9 cellular contexts compared by ENCODE assay signal in genomic region chr9:38318755-38319495, GRCh38.
A peak's percentile ranks its signal among the peaks of the same experiment; 100 is the strongest.
DNase-seq lines count a peak whose midpoint lies in the region; ATAC-seq and TF ChIP-seq lines count a peak whose summit lies in the region.
"Had no signal": no experiment of that assay in that cellular context is flagged by ENCODE, and none has a peak within 500 bp of the region (broad histone marks: within the 10 kb centered on the region; RNA-seq: fewer than 3 reads in every experiment).

No MANE protein-coding gene starts in this region.

- no peak overlapping the region for H3K27ac ChIP-seq in GM23338 (ENCODE audit: low read depth)
- no peak overlapping the region for H3K27ac ChIP-seq in PC-3 (ENCODE audit: low read length)
- no peak overlapping the region for H3K27ac ChIP-seq in dorsolateral prefrontal cortex
- H3K27ac ChIP-seq: neutrophil had no signal

- CTCF ChIA-PET in PC-3 (lab: Charles Lee), result no interaction called here

- DNase-seq in GM23338 (ENCODE audit: low spot score), result no peak
- DNase-seq in PC-3, result no peak
- peak; percentile 97 for DNase-seq in kidney tubule cell (ENCODE audit: low spot score)
- DNase-seq in dorsolateral prefrontal cortex, result no peak
- no peak for DNase-seq in activated CD8-positive, alpha-beta memory T cell treated with anti-CD3 and anti-CD28 coated beads, Interleukin-2, amount 50 U/mL, for 4 hours
- DNase-seq in Kasumi-1 (lab: John Stamatoyannopoulos, UW), result no peak
- no peak for DNase-seq in COR-L47 (lab: John Stamatoyannopoulos, UW)

- no peaks in the 10 kb centered on the region; the same call in 1 of the 3 replicates for H3K4me1 Mint-ChIP-seq in GM23338

- intact Hi-C loops in PC-3 (cut with micrococcal nuclease), result no loop called here
- intact Hi-C loops in dorsolateral prefrontal cortex (cut with DNase I), result loop anchor here in 1 of 2 donors (10.0 kb wide), 1 partner anchor 114 kb away; no protein-coding TSS in a partner anchor

- H3K79me2 ChIP-seq in GM23338 (replicated peaks; ENCODE audit: insufficient read depth) (no peaks in the 10 kb centered on the region), PC-3 (ENCODE audit: low read length) (no peaks in the 10 kb centered on the region)

- no TSS peak for BruUV-seq in PC-3 (replicated peaks; lab: Mats Ljungman, UMichigan)

- H3K4me1 ChIP-seq in GM23338 (ENCODE audit: insufficient read depth), result no peaks in the 10 kb centered on the region
- no peaks in the 10 kb centered on the region for H3K4me1 ChIP-seq in PC-3 (ENCODE audit: insufficient read depth, low read length)

- POLR2A ChIA-PET in PC-3 (lab: Charles Lee; ENCODE audit: unreplicated experiment), result interaction anchor here (0.5 kb wide), 1 partner anchor 9 kb away, joined by 5 read pairs; no protein-coding TSS in a partner anchor

- peaks cover 6% of the 10 kb centered on the region for H3K9me3 Mint-ChIP-seq in GM23338

- no peak for TF ChIP-seq CTCF in GM23338 (conservative IDR thresholded peaks at IDR 0.05; ENCODE audit: low read depth in 2 of 2)
- no peak for TF ChIP-seq CTCF in PC-3 (conservative IDR thresholded peaks at IDR 0.05; ENCODE audit: low read depth, low read length)
- TF ChIP-seq CTCF in dorsolateral prefrontal cortex (IDR thresholded peaks at IDR 0.05 in 54 of 56, conservative IDR thresholded peaks at IDR 0.05 in 2 of 56; ENCODE audit: low read depth in 1 of 56, partially characterized antibody in 56 of 56), result no peak

- no peaks in the 10 kb centered on the region for H3K9me3 ChIP-seq in PC-3 (ENCODE audit: low read length)
- H3K9me3 ChIP-seq: neutrophil had no signal

- H3F3A ChIP-seq in GM23338 (replicated peaks; ENCODE audit: low read depth) (no peaks in the 10 kb centered on the region), PC-3 (ENCODE audit: low read length, unreplicated experiment) (no peaks in the 10 kb centered on the region)

- 0 out of 2 replicates have a peak overlapping the region, but pooled peaks have one; percentile 35 for H2AFZ ChIP-seq in GM23338
- H2AFZ ChIP-seq in PC-3 (ENCODE audit: low read length), result 0 out of 2 replicates have a peak overlapping the region, but pooled peaks have one; percentile 22

- peaks cover 7% of the 10 kb centered on the region for H3K36me3 Mint-ChIP-seq in GM23338 (ENCODE audit: low read depth)

- no peak overlapping the region for H3K4me3 Mint-ChIP-seq in GM23338

- no peaks in the 10 kb centered on the region for H3K9me2 ChIP-seq in GM23338 (ENCODE audit: insufficient read depth)
- no peaks in the 10 kb centered on the region for H3K9me2 ChIP-seq in PC-3 (replicated peaks; ENCODE audit: low read length)

- no peaks in the 10 kb centered on the region for H3K36me3 ChIP-seq in GM23338 (ENCODE audit: insufficient read depth)
- H3K36me3 ChIP-seq in PC-3 (ENCODE audit: low read depth, low read length), result no peaks in the 10 kb centered on the region
- H3K36me3 ChIP-seq: neutrophil had no signal

- no peak overlapping the region for H3K4me2 ChIP-seq in GM23338
- no peak overlapping the region for H3K4me2 ChIP-seq in PC-3 (ENCODE audit: low read length)

- H3K9ac ChIP-seq in PC-3 (ENCODE audit: low read length), result no peak overlapping the region

- H3K4me3 ChIP-seq in GM23338 (no peak overlapping the region), PC-3 (ENCODE audit: low read length) (no peak overlapping the region), dorsolateral prefrontal cortex (no peak overlapping the region)

- H3K27me3 ChIP-seq in GM23338 (ENCODE audit: insufficient read depth) (no peaks in the 10 kb centered on the region), PC-3 (ENCODE audit: low read length) (0 out of 2 replicates have a peak, but pooled peaks cover 5% of the 10 kb centered on the region), dorsolateral prefrontal cortex (peaks cover 0 to 5% (median 0%) of the 10 kb centered on the region in 45 donors)

- H4K20me1 ChIP-seq in GM23338 (replicated peaks; ENCODE audit: insufficient read depth), result no peaks in the 10 kb centered on the region
- no peaks in the 10 kb centered on the region for H4K20me1 ChIP-seq in PC-3 (ENCODE audit: low read length)

- H3K27me3 Mint-ChIP-seq in GM23338 (ENCODE audit: insufficient read depth, low read depth, poor library complexity), result peaks cover 11% of the 10 kb centered on the region

- H3K27ac Mint-ChIP-seq in GM23338, result no peak overlapping the region

- ATAC-seq in GM18517 (IDR thresholded peaks at IDR 0.05; ENCODE audit: unreplicated experiment), result peak; percentile 94
- no peak for ATAC-seq in GM23338
- ATAC-seq in PC-3, result no peak

TF ChIP-seq in GM23338, 12 proteins besides CTCF, POLR2A, EP300 and RAD21:
- TF ChIP-seq JUNB (IDR thresholded peaks at IDR 0.05; ENCODE audit: unreplicated experiment), result no peak
- no peak for TF ChIP-seq ZNF114 (CRISPR knock-in tag; IDR thresholded peaks at IDR 0.05)
- TF ChIP-seq EZH2phosphoT487 (IDR thresholded peaks at IDR 0.05; ENCODE audit: unreplicated experiment), result no peak
- no peak for TF ChIP-seq CREB1 (CRISPR knock-in tag; IDR thresholded peaks at IDR 0.05; ENCODE audit: low read depth)
